Comparison of ENCODE assay signal across 8 cellular contexts in the genomic region with DNA sequence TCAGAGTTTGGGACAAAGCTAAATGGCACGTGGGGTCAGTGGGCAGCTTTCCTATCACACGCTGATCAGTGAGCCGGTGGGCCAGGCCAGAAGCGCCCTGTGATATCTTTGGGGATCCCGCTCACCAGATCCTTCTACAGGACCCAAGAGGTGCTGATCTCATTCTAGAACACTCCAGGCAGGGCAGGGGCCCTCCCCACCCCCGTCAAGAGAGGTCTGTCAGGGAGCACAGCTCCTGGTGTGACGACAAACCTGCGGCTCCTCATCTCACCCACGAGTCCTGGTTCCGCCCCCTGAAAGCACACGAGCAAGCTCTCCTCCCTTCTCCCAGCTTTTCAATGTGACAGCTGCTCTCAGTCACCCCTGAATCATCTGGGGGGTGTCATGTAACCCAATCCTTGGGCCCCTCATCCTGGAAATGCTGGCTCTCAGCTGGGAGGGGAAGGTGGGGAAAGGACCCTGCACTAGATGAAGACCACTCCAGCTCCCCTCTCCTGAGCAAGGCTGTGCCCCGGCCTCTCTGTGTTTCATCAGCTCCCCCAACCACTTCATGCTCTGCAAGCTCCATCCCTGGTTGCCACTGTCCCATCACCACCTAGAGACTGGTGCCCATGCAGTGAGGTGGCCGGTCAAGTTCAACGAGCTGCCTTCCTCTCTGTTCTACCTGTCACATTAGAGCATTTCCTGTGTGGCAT. TPM values are rescaled to one million over a fixed set of nuclear protein-coding genes. Genes with fewer than 3 reads are reported as not detected.
DNase-seq lines count a peak whose midpoint lies in the region; ATAC-seq and TF ChIP-seq lines count a peak whose summit lies in the region.

No MANE protein-coding gene starts in this region.

- TF ChIP-seq POLR2A in NB4 (IDR thresholded peaks at IDR 0.05; ENCODE audit: extremely low read depth, insufficient read length), result no peak

- H3K4me1 ChIP-seq in neural progenitor cell, result peaks cover 18% of the 10 kb centered on the region

- H3K4me2 ChIP-seq in neural progenitor cell, result peak overlapping the region; percentile 79

- no peaks in the 10 kb centered on the region for H3K36me3 ChIP-seq in neural progenitor cell
- peaks cover 86% of the 10 kb centered on the region for H3K36me3 ChIP-seq in WERI-Rb-1

- TF ChIP-seq CTCF in CD14-positive monocyte (IDR thresholded peaks at IDR 0.05), result no peak
- no peak for TF ChIP-seq CTCF in NB4 (IDR thresholded peaks at IDR 0.05; ENCODE audit: low read depth, low read length)
- TF ChIP-seq CTCF in brain (conservative IDR thresholded peaks at IDR 0.05), result no peak
- TF ChIP-seq CTCF in neural progenitor cell (IDR thresholded peaks at IDR 0.05), result no peak
- no peak for TF ChIP-seq CTCF in WERI-Rb-1 (IDR thresholded peaks at IDR 0.05; ENCODE audit: low read depth, low read length)

- H3K27me3 Mint-ChIP-seq in CD14-positive monocyte (ENCODE audit: low read depth in 3 of 3), result peaks cover 0 to 42% (median 0%) of the 10 kb centered on the region in 3 donors
- H3K27me3 Mint-ChIP-seq in brain, result no peaks in the 10 kb centered on the region
- H3K27me3 Mint-ChIP-seq in neural progenitor cell (ENCODE audit: insufficient read depth, low read depth), result peaks cover 21% of the 10 kb centered on the region

- no peak overlapping the region for H3K27ac ChIP-seq in neural progenitor cell
- no peak overlapping the region for H3K27ac ChIP-seq in WERI-Rb-1

- H3K79me2 ChIP-seq in neural progenitor cell (ENCODE audit: low read depth), result peaks cover 84% of the 10 kb centered on the region

- H3K9ac ChIP-seq in neural progenitor cell, result no peak overlapping the region

- H3F3A ChIP-seq in neural progenitor cell (ENCODE audit: low read depth), result peaks cover 23% of the 10 kb centered on the region

- H3K27ac Mint-ChIP-seq in CD14-positive monocyte, result peak overlapping the region; percentile 77 to 96 (median 90)
- H3K27ac Mint-ChIP-seq in brain, result peak overlapping the region; percentile 87 to 100 (median 99)
- peak overlapping the region; percentile 38 for H3K27ac Mint-ChIP-seq in neural progenitor cell

- peaks cover 0 to 19% (median 8%) of the 10 kb centered on the region in 7 donors for H3K9me3 Mint-ChIP-seq in CD14-positive monocyte
- peaks cover 0 to 34% (median 3%) of the 10 kb centered on the region in 5 experiments for H3K9me3 Mint-ChIP-seq in brain
- H3K9me3 Mint-ChIP-seq in neural progenitor cell, result no peaks in the 10 kb centered on the region

- peak overlapping the region; percentile 85 to 99 for H3K4me3 Mint-ChIP-seq in CD14-positive monocyte
- H3K4me3 Mint-ChIP-seq in brain, result peak overlapping the region; percentile 95 to 100 (median 100)
- H3K4me3 Mint-ChIP-seq in neural progenitor cell, result peak overlapping the region; percentile 100

- no peak for DNase-seq in CD14-positive monocyte (ENCODE audit: low spot score)
- no peak for DNase-seq in NB4 (ENCODE audit: low read depth)
- DNase-seq in neural progenitor cell (ENCODE audit: low spot score), result no peak
- DNase-seq in WERI-Rb-1, result no peak
- DNase-seq in SK-N-DZ (ENCODE audit: low spot score), result no peak

- H3K27me3 ChIP-seq in neural progenitor cell (no peaks in the 10 kb centered on the region), WERI-Rb-1 (ENCODE audit: insufficient read depth, low read depth, severe bottlenecking) (peaks cover 20% of the 10 kb centered on the region)

- H3K4me3 ChIP-seq in NB4 (ENCODE audit: low read depth, low read length), result peak overlapping the region; percentile 90
- H3K4me3 ChIP-seq in neural progenitor cell, result no peak overlapping the region
- H3K4me3 ChIP-seq in WERI-Rb-1 (ENCODE audit: low read depth, low read length), result no peak overlapping the region

- H3K4me1 Mint-ChIP-seq in CD14-positive monocyte (peaks cover 35% of the 10 kb centered on the region), brain (peaks cover 29% of the 10 kb centered on the region), neural progenitor cell (peaks cover 36% of the 10 kb centered on the region)

- peaks cover 20 to 48% of the 10 kb centered on the region in 2 donors for H3K36me3 Mint-ChIP-seq in CD14-positive monocyte
- peaks cover 4% of the 10 kb centered on the region for H3K36me3 Mint-ChIP-seq in brain
- H3K36me3 Mint-ChIP-seq in neural progenitor cell, result peaks cover 7% of the 10 kb centered on the region

- H3K9me3 ChIP-seq in neural progenitor cell (ENCODE audit: low read depth) (no peaks in the 10 kb centered on the region), WERI-Rb-1 (ENCODE audit: severe bottlenecking) (peaks cover 4% of the 10 kb centered on the region)

- peaks cover 60% of the 10 kb centered on the region for H4K20me1 ChIP-seq in neural progenitor cell (ENCODE audit: low read depth)

- H2AFZ ChIP-seq in neural progenitor cell (replicated peaks), result no peak overlapping the region

- ATAC-seq in GM18519 (IDR thresholded peaks at IDR 0.05; ENCODE audit: low FRiP score, unreplicated experiment) (no peak), HG02970 (IDR thresholded peaks at IDR 0.05; ENCODE audit: low FRiP score, unreplicated experiment) (no peak)

- intact Hi-C loops in CD14-positive monocyte (cut with micrococcal nuclease), result no loop called here

RNA-seq across cellular contexts. Expression of gene HCFC1, which starts 4.6 kb away (rescaled TPM):
- polyA plus RNA-seq in CD14-positive monocyte (1 to 10 TPM; 1.9 to 3.8 TPM), brain (ENCODE audit: insufficient read depth, low read depth, low replicate concordance) (81.4 TPM)
- 20.7 and 57.7 TPM in 2 replicates for total RNA-seq in neural progenitor cell (ENCODE audit: low replicate concordance)
- polyA plus RNA-seq in SK-N-DZ (2014; cell fraction: cytosol; rRNA removed), result 45.0 and 49.1 TPM in 2 replicates
- polyA plus RNA-seq in SK-N-DZ (2014; cell fraction: nucleus; rRNA removed), result 32.0 and 63.7 TPM in 2 replicates

RNA-seq across cellular contexts. Expression of gene TMEM187, which starts 5.6 kb away (rescaled TPM):
- 1 to 10 TPM; 2.8 to 4.9 TPM for polyA plus RNA-seq in CD14-positive monocyte
- 11.9 TPM for polyA plus RNA-seq in brain (ENCODE audit: insufficient read depth, low read depth, low replicate concordance)
- 2.4 and 6.8 TPM in 2 replicates for total RNA-seq in neural progenitor cell (ENCODE audit: low replicate concordance)
- polyA plus RNA-seq in SK-N-DZ (2014; cell fraction: cytosol; rRNA removed), result 4.9 and 5.4 TPM in 2 replicates
- 1.4 and 2.4 TPM in 2 replicates for polyA plus RNA-seq in SK-N-DZ (2014; cell fraction: nucleus; rRNA removed)

RNA-seq across cellular contexts. Expression of gene RENBP, which starts 22.5 kb away (rescaled TPM):
- 1 to 10 TPM; 2.7 to 3.8 TPM for polyA plus RNA-seq in CD14-positive monocyte
- 16.6 TPM for polyA plus RNA-seq in brain (ENCODE audit: insufficient read depth, low read depth, low replicate concordance)
- total RNA-seq in neural progenitor cell (ENCODE audit: low replicate concordance), result 5.4 and 9.3 TPM in 2 replicates
- polyA plus RNA-seq in SK-N-DZ (2014; cell fraction: cytosol; rRNA removed), result 5.3 and 8.1 TPM in 2 replicates
- polyA plus RNA-seq in SK-N-DZ (2014; cell fraction: nucleus; rRNA removed), result 24.6 and 28.8 TPM in 2 replicates

RNA-seq across cellular contexts. Expression of gene NAA10, which starts 32.2 kb away (rescaled TPM):
- polyA plus RNA-seq in CD14-positive monocyte (10 to 100 TPM; 46.7 to 47.9 TPM), brain (ENCODE audit: insufficient read depth, low read depth, low replicate concordance) (118 TPM)
- 55.5 and 113 TPM in 2 replicates for total RNA-seq in neural progenitor cell (ENCODE audit: low replicate concordance)
- 135 and 149 TPM in 2 replicates for polyA plus RNA-seq in SK-N-DZ (2014; cell fraction: cytosol; rRNA removed)
- polyA plus RNA-seq in SK-N-DZ (2014; cell fraction: nucleus; rRNA removed), result 176 and 329 TPM in 2 replicates

RNA-seq across cellular contexts. Expression of gene ARHGAP4, which starts 40.9 kb away (rescaled TPM):
- 10 to 100 TPM; 51.5 to 64.4 TPM for polyA plus RNA-seq in CD14-positive monocyte
- 16.3 TPM for polyA plus RNA-seq in brain (ENCODE audit: insufficient read depth, low read depth, low replicate concordance)
- total RNA-seq in neural progenitor cell (ENCODE audit: low replicate concordance), result 5.1 and 17.9 TPM in 2 replicates
- polyA plus RNA-seq in SK-N-DZ (2014; cell fraction: cytosol; rRNA removed), result 10.6 and 14.9 TPM in 2 replicates
- 128 and 146 TPM in 2 replicates for polyA plus RNA-seq in SK-N-DZ (2014; cell fraction: nucleus; rRNA removed)

Comparison
In these comparisons a context has a peak if more than half of its experiments do, and no peak if none do; other contexts are left out.
1. H3K27ac Mint-ChIP-seq: peak in every context shown above with its lines; median percentile 99 in brain; 90 in CD14-positive monocyte; 38 in neural progenitor cell.
2. RNA of gene HCFC1, which starts 4.6 kb away (polyA plus RNA-seq): 81.4 TPM in brain (single experiment); 1.9 to 3.8 TPM in CD14-positive monocyte; every median in the first group is over 10 times any median in the second.
3. Peak in every context shown above with its lines, with median percentiles within 50 percentile points of each other: H3K4me3 Mint-ChIP-seq.